Comparison of ENCODE assay signal across 8 cellular contexts in the genomic region with DNA sequence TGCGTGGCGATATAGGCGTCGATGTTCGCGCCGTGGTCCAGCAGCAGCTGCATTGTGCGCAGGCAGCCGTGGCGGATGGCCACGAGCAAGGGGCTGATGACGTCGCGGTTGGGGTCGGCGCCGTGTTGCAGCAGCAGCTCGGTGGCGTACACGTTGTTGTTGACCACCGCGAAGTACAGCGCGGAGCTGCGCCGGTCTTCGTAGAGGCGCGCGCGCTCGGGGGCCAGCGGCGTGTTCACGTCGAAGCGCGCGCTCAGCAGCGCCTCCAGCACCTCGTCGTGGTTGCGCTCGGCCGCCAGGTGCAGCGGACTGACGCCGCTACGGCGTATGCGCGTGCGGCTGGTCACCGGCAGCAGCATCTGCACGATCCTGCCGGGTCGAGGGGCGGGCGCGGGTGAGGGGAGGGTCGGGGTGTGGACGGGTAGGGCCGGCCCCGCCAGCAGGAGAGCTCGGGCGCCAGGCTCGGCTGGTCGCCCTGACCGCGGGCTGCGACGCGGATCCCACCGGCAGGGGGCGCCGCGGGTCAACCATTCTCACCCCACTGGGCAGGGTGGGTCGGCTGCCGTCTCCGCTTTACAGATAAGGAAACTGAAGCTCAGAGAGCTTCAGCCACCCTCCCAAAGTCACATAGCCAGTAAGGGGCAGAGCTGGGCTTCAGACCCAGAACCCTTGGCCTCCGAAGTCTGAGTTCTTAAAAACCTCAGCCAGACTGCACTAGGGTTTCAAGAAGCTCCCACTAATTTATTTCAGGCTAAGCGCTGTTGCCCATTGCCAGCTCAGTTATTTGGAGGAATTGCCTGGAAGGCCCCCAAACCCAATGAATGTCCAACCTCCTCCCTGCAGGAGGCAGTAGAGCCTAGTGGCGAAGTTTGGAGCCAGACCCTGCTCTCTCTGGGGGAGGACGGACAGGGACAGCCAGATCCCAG. TPM values are rescaled to one million over a fixed set of nuclear protein-coding genes. Genes with fewer than 3 reads are reported as not detected.
DNase-seq lines count a peak whose midpoint lies in the region; ATAC-seq and TF ChIP-seq lines count a peak whose summit lies in the region.

No MANE protein-coding gene starts in this region.

- H3K14ac ChIP-seq in H9 (ENCODE audit: insufficient read depth, low read length), result peak overlapping the region; percentile 21; the same call in 1 of the 2 replicates

- H3K36me3 Mint-ChIP-seq in H9 (ENCODE audit: insufficient read depth in 1 of 3, low read depth in 3 of 3), result no peaks in the 10 kb centered on the region; a peak in 1 of 7 replicates
- H3K36me3 Mint-ChIP-seq in activated CD4-positive, alpha-beta T cell treated with anti-CD3 and anti-CD28 coated beads for 36 hours (ENCODE audit: low read depth), result peaks cover 9% of the 10 kb centered on the region

- H2AK5ac ChIP-seq in H9 (ENCODE audit: insufficient read length, low read length), result no peak overlapping the region

- peak; percentile 95 for ATAC-seq in activated CD4-positive, alpha-beta T cell treated with anti-CD3 and anti-CD28 coated beads for 36 hours
- peak; percentile 94 for ATAC-seq in left lobe of liver

- peaks cover 18 to 28% of the 10 kb centered on the region in 2 experiments for H3K4me1 Mint-ChIP-seq in H9
- H3K4me1 Mint-ChIP-seq in activated CD4-positive, alpha-beta T cell treated with anti-CD3 and anti-CD28 coated beads for 36 hours, result peaks cover 14% of the 10 kb centered on the region

- H3K79me2 ChIP-seq in H9 (ENCODE audit: insufficient read depth, low read length), result no peaks in the 10 kb centered on the region
- H3K79me2 ChIP-seq in MM.1S (ENCODE audit: low read length), result no peaks in the 10 kb centered on the region

- TF ChIP-seq CTCF in GM12864 (IDR thresholded peaks at IDR 0.05; ENCODE audit: low read depth, low read length, missing control alignments), result peak; percentile 77
- TF ChIP-seq CTCF in H9 (conservative IDR thresholded peaks at IDR 0.05), result peak; percentile 97
- TF ChIP-seq CTCF in MM.1S (IDR thresholded peaks at IDR 0.05; ENCODE audit: low read length), result peak; percentile 58
- TF ChIP-seq CTCF in choroid plexus epithelial cell (conservative IDR thresholded peaks at IDR 0.05; ENCODE audit: low read depth, low read length), result peak; percentile 64

- no peak overlapping the region for H3K56ac ChIP-seq in H9 (ENCODE audit: insufficient read length, low read depth, low read length)

- no peaks in the 10 kb centered on the region for H3F3A ChIP-seq in MM.1S (ENCODE audit: insufficient read depth, low read length)

- H3K23me2 ChIP-seq in H9 (ENCODE audit: insufficient read length, low read depth, low read length, poor library complexity, severe bottlenecking), result no peaks in the 10 kb centered on the region

- DNase-seq in GM12864 (ENCODE audit: low read depth) (peak; percentile 55), H9 (peak; percentile 93), MM.1S (peak; percentile 49), choroid plexus epithelial cell (ENCODE audit: low read depth) (peak; percentile 74), left lobe of liver (ENCODE audit: low spot score) (peak; percentile 76), A172 (ENCODE audit: low spot score) (no peak)
- peak; percentile 94 for DNase-seq in activated CD4-positive, alpha-beta T cell treated with anti-CD3 and anti-CD28 coated beads for 36 hours
- DNase-seq in stimulated activated CD4-positive, alpha-beta T cell treated with anti-CD3 and anti-CD28 coated beads, Interleukin-4, amount 100 ng/mL, for 4 hours, result peak; percentile 83 to 96

- CTCF ChIA-PET in activated CD4-positive, alpha-beta T cell treated with anti-CD3 and anti-CD28 coated beads for 36 hours (lab: Charles Lee), result interaction anchor here (0.6 to 14.8 kb wide), 38 partner anchors 9 to 605 kb away, joined by 3 to 349 read pairs (median 7); a partner anchor contains a TSS

- H2AFZ ChIP-seq in H9 (ENCODE audit: low read length), result no peak overlapping the region
- peak overlapping the region; percentile 51; the same call in 1 of the 2 replicates for H2AFZ ChIP-seq in MM.1S (ENCODE audit: low read length)

- intact Hi-C loops in activated CD4-positive, alpha-beta T cell treated with anti-CD3 and anti-CD28 coated beads for 36 hours (cut with DNase I, micrococcal nuclease), result loop anchor here (1.0 to 2.0 kb wide), 6 partner anchors 20 to 241 kb away; no protein-coding TSS in a partner anchor

- H2BK15ac ChIP-seq in H9 (ENCODE audit: low read depth, low read length), result no peak overlapping the region

- no peak overlapping the region for H2BK5ac ChIP-seq in H9 (ENCODE audit: insufficient read length, low read length)

- H3K9me3 Mint-ChIP-seq in H9, result no peaks in the 10 kb centered on the region
- H3K9me3 Mint-ChIP-seq in activated CD4-positive, alpha-beta T cell treated with anti-CD3 and anti-CD28 coated beads for 36 hours (ENCODE audit: low read depth), result no peaks in the 10 kb centered on the region

- no peak overlapping the region for H3T11ph ChIP-seq in H9 (ENCODE audit: low read length)

- no peak overlapping the region for H2BK20ac ChIP-seq in H9 (ENCODE audit: low read depth, low read length, poor library complexity, severe bottlenecking)

- no peak overlapping the region for H3K27ac ChIP-seq in H9 (ENCODE audit: insufficient read length, low read depth, low read length)
- no peak overlapping the region for H3K27ac ChIP-seq in MM.1S (ENCODE audit: low read length)

- no peak overlapping the region for H4K8ac ChIP-seq in H9 (replicated peaks; ENCODE audit: insufficient read length, low read depth, low read length)

- H3K9ac ChIP-seq in H9 (ENCODE audit: extremely low read depth, insufficient read length, low read length) (no peak overlapping the region), MM.1S (ENCODE audit: low read length) (no peak overlapping the region)

- H2BK12ac ChIP-seq in H9 (ENCODE audit: insufficient read length, low read depth, low read length), result no peak overlapping the region

- no peak overlapping the region for H4K5ac ChIP-seq in H9 (ENCODE audit: insufficient read length, low read depth, low read length)

- POLR2A ChIA-PET in activated CD4-positive, alpha-beta T cell treated with anti-CD3 and anti-CD28 coated beads for 36 hours (lab: Charles Lee), result interaction anchor here (1.0 to 2.0 kb wide), 9 partner anchors 20 to 141 kb away, joined by 3 to 12 read pairs (median 5); a partner anchor contains a TSS

- H3K4ac ChIP-seq in H9 (ENCODE audit: low read depth, low read length), result no peak overlapping the region

- no peaks in the 10 kb centered on the region for H4K20me1 ChIP-seq in H9 (ENCODE audit: control insufficient read depth, insufficient read depth, insufficient read length)
- no peaks in the 10 kb centered on the region for H4K20me1 ChIP-seq in MM.1S (ENCODE audit: insufficient read depth, low read length)

- H3K23ac ChIP-seq in H9 (ENCODE audit: insufficient read length, low read depth, low read length), result no peak overlapping the region

- H3K36me3 ChIP-seq in MM.1S (replicated peaks; ENCODE audit: insufficient read depth, low read length), result no peaks in the 10 kb centered on the region

- no peaks in the 10 kb centered on the region for H3K9me2 ChIP-seq in MM.1S (replicated peaks; ENCODE audit: insufficient read depth, low read length)

- H3K27ac Mint-ChIP-seq in H9, result no peak overlapping the region; a peak in 1 of 7 replicates
- peak overlapping the region; percentile 38 for H3K27ac Mint-ChIP-seq in activated CD4-positive, alpha-beta T cell treated with anti-CD3 and anti-CD28 coated beads for 36 hours

- no peaks in the 10 kb centered on the region for H3K9me3 ChIP-seq in H9 (ENCODE audit: control insufficient read depth, low read depth, low read length)
- no peaks in the 10 kb centered on the region for H3K9me3 ChIP-seq in MM.1S (replicated peaks; ENCODE audit: insufficient read depth, low read length)

- H2BK120ac ChIP-seq in H9 (ENCODE audit: low read depth, low read length, poor library complexity, severe bottlenecking), result no peak overlapping the region

- H4K91ac ChIP-seq in H9 (ENCODE audit: insufficient read length, low read depth, low read length), result no peak overlapping the region

- H3K27me3 ChIP-seq in H9 (ENCODE audit: insufficient read depth, low read length) (peaks cover 5% of the 10 kb centered on the region; the same call in 1 of the 2 replicates), MM.1S (replicated peaks; ENCODE audit: insufficient read depth, low read length) (no peaks in the 10 kb centered on the region)

- no peaks in the 10 kb centered on the region; the same call in 1 of the 2 replicates for H3K4me1 ChIP-seq in H9 (ENCODE audit: insufficient read depth, low read length)
- H3K4me1 ChIP-seq in MM.1S (ENCODE audit: low read length), result 0 out of 2 replicates have a peak, but pooled peaks cover 5% of the 10 kb centered on the region

- peak overlapping the region; percentile 25 for H3K18ac ChIP-seq in H9 (ENCODE audit: insufficient read length, low read depth, low read length)

- WGBS in H9 (ENCODE audit: extremely low coverage, insufficient read length, low lambda C conversion rate), result no CpG with 5 or more reads among the region's 84 CpGs

- no peaks in the 10 kb centered on the region for H3K79me1 ChIP-seq in H9 (ENCODE audit: insufficient read depth, low read depth, low read length, poor library complexity, severe bottlenecking)

- peak overlapping the region; percentile 60 to 75 for H3K4me3 Mint-ChIP-seq in H9
- peak overlapping the region; percentile 43 for H3K4me3 Mint-ChIP-seq in activated CD4-positive, alpha-beta T cell treated with anti-CD3 and anti-CD28 coated beads for 36 hours

- H3K4me3 ChIP-seq in GM12864 (ENCODE audit: low read depth, low read length) (peak overlapping the region; percentile 26; the same call in 1 of the 2 replicates), MM.1S (ENCODE audit: low read length) (no peak overlapping the region), choroid plexus epithelial cell (ENCODE audit: low read depth, low read length) (peak overlapping the region; percentile 34)

- H3K4me2 ChIP-seq in H9 (ENCODE audit: insufficient read depth, insufficient read length, low read length) (peak overlapping the region; percentile 7), MM.1S (ENCODE audit: low read depth, low read length) (peak overlapping the region; percentile 19; the same call in 1 of the 2 replicates)

- peaks cover 39% of the 10 kb centered on the region for H3K27me3 Mint-ChIP-seq in H9 (ENCODE audit: low read depth)
- H3K27me3 Mint-ChIP-seq in activated CD4-positive, alpha-beta T cell treated with anti-CD3 and anti-CD28 coated beads for 36 hours, result peaks cover 14% of the 10 kb centered on the region

RNA-seq across cellular contexts. Expression of a gene that starts 12.4 kb away (rescaled TPM):
- total RNA-seq in H9 (2021) (not detected in 2 replicates), left lobe of liver (not detected)
- not detected for total RNA-seq in activated CD4-positive, alpha-beta T cell treated with anti-CD3 and anti-CD28 coated beads for 36 hours
- total RNA-seq in A172 (2014; rRNA removed; shearing (Covaris generic)), result not detected in 2 replicates

RNA-seq across cellular contexts. Expression of a gene that starts 36.8 kb away (rescaled TPM):
- total RNA-seq in H9 (2021) (0.35 and 1.3 TPM in 2 replicates), left lobe of liver (0.20 TPM)
- total RNA-seq in activated CD4-positive, alpha-beta T cell treated with anti-CD3 and anti-CD28 coated beads for 36 hours, result 10 to 100 TPM; 24.8 to 25.5 TPM
- total RNA-seq in A172 (2014; rRNA removed; shearing (Covaris generic)), result not detected in 2 replicates

RNA-seq across cellular contexts. Expression of a gene that starts 57.5 kb away (rescaled TPM):
- total RNA-seq in H9 (2021) (not detected in 2 replicates), left lobe of liver (not detected)
- under 1 TPM; 0.34 to 0.53 TPM for total RNA-seq in activated CD4-positive, alpha-beta T cell treated with anti-CD3 and anti-CD28 coated beads for 36 hours
- not detected in 2 replicates for total RNA-seq in A172 (2014; rRNA removed; shearing (Covaris generic))

Comparison
In these comparisons a context has a peak if more than half of its experiments do, and no peak if none do; other contexts are left out.
1. RNA of a gene that starts 36.8 kb away (total RNA-seq): 24.8 to 25.5 TPM in activated CD4-positive, alpha-beta T cell treated with anti-CD3 and anti-CD28 coated beads for 36 hours; 0.35 to 1.3 TPM in H9, 0.20 TPM in left lobe of liver (single experiment) and not detected in A172; every median in the first group is over 10 times any median in the second.
2. Peak in every context shown above with its lines, with median percentiles within 50 percentile points of each other: CTCF ChIP-seq.